ENCODE assay signal across 9 cellular contexts in the genomic region with DNA sequence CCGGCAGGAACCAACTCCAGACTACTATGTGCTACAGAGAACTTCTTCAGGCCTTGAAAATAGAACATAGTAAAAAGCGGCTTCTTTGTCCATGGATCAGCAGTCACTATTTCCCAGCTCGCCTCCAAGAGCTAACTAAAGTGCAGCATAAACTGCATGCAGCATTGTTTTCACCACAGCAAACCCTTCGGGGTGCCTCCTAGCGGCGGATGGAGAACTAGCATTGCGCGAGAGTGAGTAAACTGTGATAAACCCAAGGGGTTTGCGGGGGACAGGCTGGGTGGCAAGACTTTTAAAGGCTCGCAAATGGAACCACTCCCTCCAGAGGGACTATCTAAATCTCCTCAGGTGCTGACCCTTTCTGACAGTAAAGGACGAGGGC.
DNase-seq lines count a peak whose midpoint lies in the region; ATAC-seq lines count a peak whose summit lies in the region.
"Had no signal": no experiment of that assay in that cellular context is flagged by ENCODE, and none has a peak within 500 bp of the region (broad histone marks: within the 10 kb centered on the region; RNA-seq: fewer than 3 reads in every experiment).

No MANE protein-coding gene starts in this region.

- ATAC-seq in HG03159 (IDR thresholded peaks at IDR 0.05; ENCODE audit: unreplicated experiment) = peak; percentile 54
- no peak for ATAC-seq in activated naive CD8-positive, alpha-beta T cell treated with anti-CD3 and anti-CD28 coated beads, Interleukin-2, amount 50 U/mL, for 24 hours
- no peak for ATAC-seq in GM18517 (IDR thresholded peaks at IDR 0.05; ENCODE audit: unreplicated experiment)
- ATAC-seq in HG03571 (IDR thresholded peaks at IDR 0.05; ENCODE audit: unreplicated experiment) = no peak

- no peaks in the 10 kb centered on the region for H3K4me1 ChIP-seq in iPS-20b (ENCODE audit: insufficient read depth, low read length)

- H3K9me3 ChIP-seq in iPS-20b (ENCODE audit: insufficient read depth, low read depth, low read length) = no peaks in the 10 kb centered on the region

- H3K9ac ChIP-seq in iPS-20b (ENCODE audit: low read depth, low read length) = peak overlapping the region; percentile 59; the same call in 1 of the 2 replicates

- H3K36me3 Mint-ChIP-seq in activated naive CD8-positive, alpha-beta T cell treated with anti-CD3 and anti-CD28 coated beads, Interleukin-2, amount 50 U/mL, for 24 hours (ENCODE audit: low read depth) = no peaks in the 10 kb centered on the region
- H3K36me3 Mint-ChIP-seq: memory B cell had no signal

- H3K36me3 ChIP-seq in iPS-20b (ENCODE audit: insufficient read depth, low read depth, low read length) = no peaks in the 10 kb centered on the region

- no peak overlapping the region for H3K4me3 Mint-ChIP-seq in activated naive CD8-positive, alpha-beta T cell treated with anti-CD3 and anti-CD28 coated beads, Interleukin-2, amount 50 U/mL, for 24 hours
- H3K4me3 Mint-ChIP-seq: memory B cell had no signal

- H3K27ac Mint-ChIP-seq in activated naive CD8-positive, alpha-beta T cell treated with anti-CD3 and anti-CD28 coated beads, Interleukin-2, amount 50 U/mL, for 24 hours = no peak overlapping the region
- H3K27ac Mint-ChIP-seq: memory B cell had no signal

- H3K27me3 Mint-ChIP-seq in activated naive CD8-positive, alpha-beta T cell treated with anti-CD3 and anti-CD28 coated beads, Interleukin-2, amount 50 U/mL, for 24 hours = peaks cover 29% of the 10 kb centered on the region

- no peaks in the 10 kb centered on the region for H3K9me3 Mint-ChIP-seq in activated naive CD8-positive, alpha-beta T cell treated with anti-CD3 and anti-CD28 coated beads, Interleukin-2, amount 50 U/mL, for 24 hours

- no peak overlapping the region for H3K27ac ChIP-seq in iPS-20b (ENCODE audit: low read length)

- peak overlapping the region; percentile 90 for H3K4me3 ChIP-seq in iPS-20b (ENCODE audit: low read length)

- peaks cover 30% of the 10 kb centered on the region for H3K27me3 ChIP-seq in iPS-20b (ENCODE audit: insufficient read depth, low read length)

- DNase-seq in CD1c-positive myeloid dendritic cell (ENCODE audit: extremely low spot score) (peak; percentile 57), HuH-7.5 (ENCODE audit: low spot score) (no peak)
- peak; percentile 22 for DNase-seq in activated naive CD8-positive, alpha-beta T cell treated with anti-CD3 and anti-CD28 coated beads, Interleukin-2, amount 50 U/mL, for 24 hours
- DNase-seq in stimulated activated CD8-positive, alpha-beta memory T cell treated with anti-CD3 and anti-CD28 coated beads, Interleukin-7, amount 100 ng/mL, for 24 hours (ENCODE audit: low read depth) = peak; percentile 19

- no peaks in the 10 kb centered on the region for H3K4me1 Mint-ChIP-seq in activated naive CD8-positive, alpha-beta T cell treated with anti-CD3 and anti-CD28 coated beads, Interleukin-2, amount 50 U/mL, for 24 hours
- H3K4me1 Mint-ChIP-seq: memory B cell had no signal
